16 cellular contexts compared by ENCODE assay signal in the genomic region with DNA sequence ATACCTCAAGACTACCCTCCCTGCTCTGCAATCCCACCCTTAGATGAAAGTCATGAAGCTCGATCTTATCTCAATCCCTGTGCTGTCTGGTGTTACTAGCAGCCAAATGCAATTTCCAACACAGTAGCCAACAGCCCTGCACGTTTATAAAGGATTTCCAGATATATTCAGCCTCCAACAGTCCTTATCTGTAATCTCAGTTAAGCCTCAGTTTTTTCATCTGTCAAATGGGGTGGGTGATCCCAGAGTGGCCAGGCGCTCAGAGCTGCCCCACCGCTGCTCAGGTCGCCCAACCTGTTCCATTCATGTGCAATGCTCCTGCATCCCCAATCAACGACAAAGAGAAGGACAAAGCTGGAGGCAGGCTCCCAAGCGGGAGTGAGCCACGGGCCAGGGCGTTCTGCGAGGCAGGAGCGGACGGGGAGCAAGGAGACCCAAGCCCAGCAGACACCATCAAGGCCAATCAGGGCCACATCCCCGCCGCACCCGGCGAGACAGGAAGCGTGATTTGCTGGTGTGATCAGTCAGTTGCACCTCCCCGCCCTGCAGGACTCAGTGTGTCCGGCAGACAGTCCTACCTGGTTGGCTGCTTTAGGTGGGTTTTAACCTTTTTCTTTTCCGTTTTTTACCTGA. TPM values are rescaled to one million over a fixed set of nuclear protein-coding genes. Genes with fewer than 3 reads are reported as not detected.
DNase-seq lines count a peak whose midpoint lies in the region; ATAC-seq and TF ChIP-seq lines count a peak whose summit lies in the region.
"Had no signal": no experiment of that assay in that cellular context is flagged by ENCODE, and none has a peak within 500 bp of the region (broad histone marks: within the 10 kb centered on the region; RNA-seq: fewer than 3 reads in every experiment).

No MANE protein-coding gene starts in this region.

- H3K9me3 ChIP-seq in Caco-2, result 0 out of 2 replicates have a peak, but pooled peaks cover under 1% of the 10 kb centered on the region

- DNase-seq in glutamatergic neuron (peak; percentile 8), mesothelial cell of epicardium (ENCODE audit: low spot score in 2 of 2, unreplicated experiment in 2 of 2) (no peak), Caco-2 (no peak)
- DNase-seq: CD4-positive, alpha-beta T cell; HFFc6; Kasumi-1; NCI-H1930; NCI-H2171; NCI-H446 treated with DMSO at 0.1 percent for 48 hours; NCI-H748 treated with DMSO at 0.1 percent for 48 hours; SIG-M5 had no signal

- intact Hi-C loops in Caco-2 (cut with micrococcal nuclease; ENCODE audit: unreplicated experiment), result no loop called here

- H3K9me3 Mint-ChIP-seq in glutamatergic neuron (ENCODE audit: unreplicated experiment), result peaks cover 3% of the 10 kb centered on the region
- no peaks in the 10 kb centered on the region for H3K9me3 Mint-ChIP-seq in mesothelial cell of epicardium
- H3K9me3 Mint-ChIP-seq in Caco-2 (ENCODE audit: unreplicated experiment), result no peaks in the 10 kb centered on the region
- H3K9me3 Mint-ChIP-seq: CD4-positive, alpha-beta T cell; HFFc6 had no signal

- ATAC-seq in GM19035 (IDR thresholded peaks at IDR 0.05; ENCODE audit: unreplicated experiment) (no peak), HG02798 (IDR thresholded peaks at IDR 0.05; ENCODE audit: poor library complexity, unreplicated experiment) (no peak)

- BruUV-seq in Caco-2 (replicated peaks; lab: Mats Ljungman, UMichigan), result no TSS peak

- H3K36me3 ChIP-seq in Caco-2 (ENCODE audit: control insufficient read depth, insufficient read depth, low read length), result peaks cover 12% of the 10 kb centered on the region

- no peak overlapping the region for H3K4me3 ChIP-seq in Caco-2 (ENCODE audit: low read depth, low read length)

- TF ChIP-seq CTCF in glutamatergic neuron (IDR thresholded peaks at IDR 0.05; ENCODE audit: partially characterized antibody, unreplicated experiment), result no peak
- TF ChIP-seq CTCF in mesothelial cell of epicardium (IDR thresholded peaks at IDR 0.05; ENCODE audit: unreplicated experiment), result no peak
- TF ChIP-seq CTCF in Caco-2 (IDR thresholded peaks at IDR 0.05; ENCODE audit: insufficient read depth in 1 of 2, low read depth in 1 of 2, low read length in 1 of 2, severe bottlenecking in 1 of 2, unreplicated experiment in 1 of 2), result no peak

- H3K27ac Mint-ChIP-seq in glutamatergic neuron (ENCODE audit: unreplicated experiment) (no peak overlapping the region), mesothelial cell of epicardium (peak overlapping the region; percentile 25), Caco-2 (ENCODE audit: unreplicated experiment) (no peak overlapping the region)
- H3K27ac Mint-ChIP-seq: B cell; CD4-positive, alpha-beta T cell; HFFc6 had no signal

- H3K4me1 Mint-ChIP-seq in glutamatergic neuron (ENCODE audit: low read depth, unreplicated experiment), result peaks cover 4% of the 10 kb centered on the region
- peaks cover 7% of the 10 kb centered on the region for H3K4me1 Mint-ChIP-seq in mesothelial cell of epicardium
- peaks cover 21% of the 10 kb centered on the region for H3K4me1 Mint-ChIP-seq in Caco-2 (ENCODE audit: low read depth, unreplicated experiment)
- H3K4me1 Mint-ChIP-seq: B cell had no signal

- H3K27me3 ChIP-seq in Caco-2 (replicated peaks; ENCODE audit: control insufficient read depth, insufficient read depth, low read length), result no peaks in the 10 kb centered on the region

- no peak overlapping the region for H3K4me3 Mint-ChIP-seq in glutamatergic neuron (ENCODE audit: unreplicated experiment)
- H3K4me3 Mint-ChIP-seq in mesothelial cell of epicardium, result no peak overlapping the region
- no peak overlapping the region for H3K4me3 Mint-ChIP-seq in Caco-2 (ENCODE audit: unreplicated experiment)
- H3K4me3 Mint-ChIP-seq: B cell; CD4-positive, alpha-beta T cell; HFFc6 had no signal

- peaks cover 27% of the 10 kb centered on the region for H3K4me1 ChIP-seq in Caco-2

- CTCF ChIA-PET in Caco-2 (lab: Charles Lee), result no interaction called here

- H3K27ac ChIP-seq in angular gyrus (ENCODE audit: low read depth, low read length), result peak overlapping the region; percentile 42
- peak overlapping the region; percentile 55 for H3K27ac ChIP-seq in temporal lobe (ENCODE audit: low read depth, low read length)

- POLR2A ChIA-PET in Caco-2 (lab: Charles Lee), result no interaction called here

- H3K27me3 Mint-ChIP-seq in glutamatergic neuron (ENCODE audit: unreplicated experiment) (peaks cover 5% of the 10 kb centered on the region), mesothelial cell of epicardium (ENCODE audit: low read depth) (no peaks in the 10 kb centered on the region), Caco-2 (ENCODE audit: insufficient read depth, unreplicated experiment) (no peaks in the 10 kb centered on the region)
- H3K27me3 Mint-ChIP-seq: B cell; CD4-positive, alpha-beta T cell had no signal

- H3K36me3 Mint-ChIP-seq in glutamatergic neuron (ENCODE audit: unreplicated experiment), result no peaks in the 10 kb centered on the region
- peaks cover 35% of the 10 kb centered on the region for H3K36me3 Mint-ChIP-seq in mesothelial cell of epicardium
- peaks cover 89% of the 10 kb centered on the region for H3K36me3 Mint-ChIP-seq in Caco-2 (ENCODE audit: insufficient read depth, unreplicated experiment)

RNA-seq across cellular contexts. Expression of gene PDGFA, which starts 19.7 kb away (rescaled TPM):
- total RNA-seq in glutamatergic neuron (ENCODE audit: unreplicated experiment) (7.6 TPM), mesothelial cell of epicardium (74.0 to 78.8 TPM (median 75.3 TPM) in 3 replicates), temporal lobe (19.7 TPM), Caco-2 (2022) (76.8 and 78.5 TPM in 2 replicates)
